Comparison of ENCODE assay signal across 15 cellular contexts in the genomic region with DNA sequence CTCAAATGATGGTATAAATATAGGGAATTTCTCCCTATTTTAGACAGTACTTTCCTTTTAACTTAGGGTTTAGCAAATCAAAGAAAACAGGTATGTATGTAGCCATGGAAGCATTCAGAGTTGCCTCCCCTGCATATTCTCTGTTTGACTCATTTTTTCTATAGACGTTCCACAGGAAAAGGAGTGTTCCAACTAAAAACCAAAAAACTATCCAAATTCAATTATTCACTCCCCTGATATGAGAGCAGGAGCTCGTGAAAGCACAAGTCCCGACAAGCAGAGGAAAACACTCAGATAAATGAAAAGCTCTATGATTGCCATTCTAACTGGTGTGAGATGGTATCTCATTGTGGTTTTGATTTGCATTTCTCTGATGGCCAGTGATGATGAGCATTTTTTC.
DNase-seq lines count a peak whose midpoint lies in the region; ATAC-seq, FAIRE-seq and TF ChIP-seq lines count a peak whose summit lies in the region.
"Had no signal": no experiment of that assay in that cellular context is flagged by ENCODE, and none has a peak within 500 bp of the region (broad histone marks: within the 10 kb centered on the region; RNA-seq: fewer than 3 reads in every experiment).

No MANE protein-coding gene starts in this region.

- CTCF ChIA-PET in RWPE1 (lab: Yijun Ruan, JAX): no interaction called here

- TF ChIP-seq POLR2A in H54 (IDR thresholded peaks at IDR 0.05; ENCODE audit: low read depth, low read length) (no peak), tibial nerve (IDR thresholded peaks at IDR 0.05) (no peak), stomach (IDR thresholded peaks at IDR 0.05) (no peak)

- H3K27ac ChIP-seq in RWPE1 (no peak overlapping the region), osteoblast (ENCODE audit: low read depth, low read length) (no peak overlapping the region), tibial nerve (no peak overlapping the region), stomach (no peak overlapping the region)

- peaks cover 15% of the 10 kb centered on the region for H3K79me2 ChIP-seq in osteoblast (ENCODE audit: insufficient read depth, low read length)

- FAIRE-seq in H54 (lab: Jason Lieb, UNC) (peak; percentile 6), bronchial epithelial cell (lab: Jason Lieb, UNC) (no peak)
- FAIRE-seq: RCC 7860 had no signal

- no peak for ATAC-seq in HG03442 (IDR thresholded peaks at IDR 0.05; ENCODE audit: unreplicated experiment)

- no peak for TF ChIP-seq EP300 in tibial nerve (IDR thresholded peaks at IDR 0.05)
- no peak for TF ChIP-seq EP300 in stomach (IDR thresholded peaks at IDR 0.05)

- H4K20me1 ChIP-seq in osteoblast (ENCODE audit: insufficient read depth, low read length): no peaks in the 10 kb centered on the region

- POLR2A ChIA-PET in RWPE1 (lab: Yijun Ruan, JAX; ENCODE audit: low non-redundant PET): no interaction called here

- intact Hi-C loops in stomach (cut with DNase I; ENCODE audit: low total_unique reads): no loop called here

- no peak for DNase-seq in H54 (ENCODE audit: insufficient read length, low spot score)
- peak; percentile 91 for DNase-seq in RWPE1 (ENCODE audit: low spot score)
- peak; percentile 96 for DNase-seq in bronchial epithelial cell (ENCODE audit: low read depth)
- DNase-seq in osteoblast (ENCODE audit: insufficient read length, low spot score, missing footprints): peak; percentile 1
- no peak for DNase-seq in tibial nerve (ENCODE audit: low spot score in 2 of 2)
- DNase-seq in stomach: no peak
- DNase-seq: CD8-positive, alpha-beta memory T cell; HCEC 1CT; NCI-H1092 treated with DMSO at 0.1 percent for 48 hours; NCI-H187; NCI-H2171; NCI-H82; SW 1271 had no signal

- H2AFZ ChIP-seq in osteoblast (ENCODE audit: low read length): peak overlapping the region; percentile 24

- H3K4me1 ChIP-seq in osteoblast (ENCODE audit: insufficient read depth, low read length): peaks cover 8% of the 10 kb centered on the region
- no peaks in the 10 kb centered on the region for H3K4me1 ChIP-seq in tibial nerve
- H3K4me1 ChIP-seq in stomach: no peaks in the 10 kb centered on the region

- H3K4me2 ChIP-seq in osteoblast (ENCODE audit: insufficient read depth, low read length): peak overlapping the region; percentile 41

- 76 to 86% methylated on average over 3 of the region's 3 CpGs for WGBS in tibial nerve, 2 donors
- 72 to 83% (median 75%) methylated on average over 3 of the region's 3 CpGs for WGBS in stomach, 5 donors

- H3K4me3 ChIP-seq in bronchial epithelial cell (ENCODE audit: low read depth, low read length) (no peak overlapping the region), osteoblast (ENCODE audit: insufficient read depth, low read length) (no peak overlapping the region), tibial nerve (no peak overlapping the region), stomach (no peak overlapping the region)

- H3K9me3 ChIP-seq in osteoblast (ENCODE audit: low read depth, low read length) (peaks cover 2% of the 10 kb centered on the region), tibial nerve (no peaks in the 10 kb centered on the region), stomach (peaks cover 0 to 6% (median 0%) of the 10 kb centered on the region in 4 donors)

- H3K27me3 ChIP-seq in bronchial epithelial cell (ENCODE audit: control insufficient read depth, insufficient read depth, low read length): no peaks in the 10 kb centered on the region
- no peaks in the 10 kb centered on the region for H3K27me3 ChIP-seq in osteoblast (ENCODE audit: insufficient read depth, low read length)
- H3K27me3 ChIP-seq in tibial nerve: no peaks in the 10 kb centered on the region
- H3K27me3 ChIP-seq in stomach: no peaks in the 10 kb centered on the region

- TF ChIP-seq CTCF in RWPE1 (conservative IDR thresholded peaks at IDR 0.05; ENCODE audit: low read depth): no peak
- no peak for TF ChIP-seq CTCF in bronchial epithelial cell (IDR thresholded peaks at IDR 0.05; ENCODE audit: insufficient read depth, low read length, severe bottlenecking)
- TF ChIP-seq CTCF in osteoblast (IDR thresholded peaks at IDR 0.05; ENCODE audit: extremely low read depth, low read depth, low read length): no peak
- TF ChIP-seq CTCF in tibial nerve (IDR thresholded peaks at IDR 0.05): no peak
- TF ChIP-seq CTCF in stomach (IDR thresholded peaks at IDR 0.05): no peak

- no peaks in the 10 kb centered on the region for H3K36me3 ChIP-seq in bronchial epithelial cell (ENCODE audit: control insufficient read depth, insufficient read depth, low read length)
- H3K36me3 ChIP-seq in osteoblast (ENCODE audit: insufficient read depth, low read length): no peaks in the 10 kb centered on the region
- H3K36me3 ChIP-seq in tibial nerve: no peaks in the 10 kb centered on the region
- H3K36me3 ChIP-seq in stomach: no peaks in the 10 kb centered on the region

Comparison
In these comparisons a context has a peak if more than half of its experiments do, and no peak if none do; other contexts are left out.
1. DNase-seq: peak in RWPE1 (single experiment), bronchial epithelial cell (single experiment) and osteoblast (single experiment); none in H54 (single experiment), tibial nerve (0 of 2) and stomach (single experiment).